Comparison of ENCODE assay signal across 9 cellular contexts in genomic region chr6:127554435-127555006, GRCh38. TPM values are rescaled to one million over a fixed set of nuclear protein-coding genes. Genes with fewer than 3 reads are reported as not detected.
DNase-seq lines count a peak whose midpoint lies in the region; ATAC-seq and TF ChIP-seq lines count a peak whose summit lies in the region.
"Had no signal": no experiment of that assay in that cellular context is flagged by ENCODE, and none has a peak within 500 bp of the region (broad histone marks: within the 10 kb centered on the region; RNA-seq: fewer than 3 reads in every experiment).

No MANE protein-coding gene starts in this region.

- no peak overlapping the region for H3K4me2 ChIP-seq in GM23248 (ENCODE audit: unreplicated experiment)

- no peaks in the 10 kb centered on the region for H4K20me1 ChIP-seq in GM23248 (ENCODE audit: insufficient read depth)

- H3K9me3 ChIP-seq in GM23248 (ENCODE audit: low read depth) = no peaks in the 10 kb centered on the region
- H3K9me3 ChIP-seq in gastroesophageal sphincter = no peaks in the 10 kb centered on the region

- H3K36me3 ChIP-seq in GM23248 (ENCODE audit: low read depth) (no peaks in the 10 kb centered on the region), kidney epithelial cell (ENCODE audit: control insufficient read depth, insufficient read depth, low read length) (no peaks in the 10 kb centered on the region), gastroesophageal sphincter (no peaks in the 10 kb centered on the region)

- H3K27me3 ChIP-seq in GM23248 (replicated peaks; ENCODE audit: insufficient read depth) (no peaks in the 10 kb centered on the region), kidney epithelial cell (ENCODE audit: control insufficient read depth, insufficient read depth, low read length) (no peaks in the 10 kb centered on the region), gastroesophageal sphincter (no peaks in the 10 kb centered on the region)

- H3K4me1 ChIP-seq in GM23248 (ENCODE audit: insufficient read depth) (peaks cover 12% of the 10 kb centered on the region), gastroesophageal sphincter (no peaks in the 10 kb centered on the region)

- H3F3A ChIP-seq in GM23248 (ENCODE audit: insufficient read depth) = no peaks in the 10 kb centered on the region

- ATAC-seq in gastroesophageal sphincter = no peak
- no peak for ATAC-seq in HG03025 (IDR thresholded peaks at IDR 0.05; ENCODE audit: low FRiP score, unreplicated experiment)

- H3K27ac ChIP-seq in GM23248 (no peak overlapping the region), gastroesophageal sphincter (no peak overlapping the region)

- H2AFZ ChIP-seq in GM23248 = no peak overlapping the region

- DNase-seq in NK-92 treated with Interleukin-12 subunit alpha and Interleukin-12 subunit beta, amount 100 ng/mL, for 24 hours (lab: John Stamatoyannopoulos, UW) = peak; percentile 6
- DNase-seq in NK-92 (lab: John Stamatoyannopoulos, UW; ENCODE audit: unreplicated experiment) (no peak), GM23248 (peak; percentile 78), NCI-H1092 treated with DMSO at 0.1 percent for 48 hours (lab: John Stamatoyannopoulos, UW) (peak; percentile 17), UCSD-AML1 (lab: John Stamatoyannopoulos, UW; ENCODE audit: unreplicated experiment) (peak; percentile 11), kidney epithelial cell (ENCODE audit: low read depth) (peak; percentile 7)

- no peak overlapping the region for H3K4me3 ChIP-seq in GM23248
- H3K4me3 ChIP-seq in kidney epithelial cell (ENCODE audit: low read depth, low read length) = no peak overlapping the region
- H3K4me3 ChIP-seq in gastroesophageal sphincter = no peak overlapping the region

- TF ChIP-seq POLR2A in gastroesophageal sphincter (IDR thresholded peaks at IDR 0.05) = no peak

- no peaks in the 10 kb centered on the region for H3K9me2 ChIP-seq in GM23248 (ENCODE audit: insufficient read depth)

- no peak overlapping the region for H3K9ac ChIP-seq in GM23248

- 2 to 5% methylated on average over 2 of the region's 2 CpGs for WGBS in GM23248 (ENCODE audit: low coverage in 1 of 2, low lambda C conversion rate in 2 of 2, missing lambda C conversion rate in 2 of 2), 2 experiments
- 16 to 28% methylated on average over 2 of the region's 2 CpGs for WGBS in gastroesophageal sphincter (ENCODE audit: low coverage in 1 of 2), 2 donors

- no peak for TF ChIP-seq EP300 in gastroesophageal sphincter (IDR thresholded peaks at IDR 0.05)

- in situ Hi-C loops in GM23248 (cut with MboI) = loop anchor here (10.0 kb wide), 1 partner anchor 90 kb away; no protein-coding TSS in a partner anchor

- TF ChIP-seq CTCF in kidney epithelial cell (IDR thresholded peaks at IDR 0.05; ENCODE audit: insufficient read depth, low read length, poor library complexity, severe bottlenecking) (peak; percentile 56), gastroesophageal sphincter (IDR thresholded peaks at IDR 0.05) (peak in 1 of 4 experiments; percentile 23)

- H3K79me2 ChIP-seq in GM23248 (ENCODE audit: insufficient read depth) = no peaks in the 10 kb centered on the region

RNA-seq across cellular contexts. Expression of gene C6orf58, which starts 22.5 kb away (rescaled TPM):
- not detected in 2 replicates for total RNA-seq in GM23248 (2014; rRNA removed; shearing (Covaris generic))
- not detected in 2 replicates for polyA plus RNA-seq in GM23248 (2016; fragmentation: Nextera tagmentation; extraction: Ambion mirVana)
- total RNA-seq in kidney epithelial cell = not detected in 2 replicates
- total RNA-seq in gastroesophageal sphincter = not detected
- total RNA-seq: CD4-positive, alpha-beta memory T cell had no signal
